8 cellular contexts compared by ENCODE assay signal in genomic region chr1:244451951-244452795, GRCh38. TPM values are rescaled to one million over a fixed set of nuclear protein-coding genes. Genes with fewer than 3 reads are reported as not detected.
DNase-seq lines count a peak whose midpoint lies in the region; ATAC-seq and TF ChIP-seq lines count a peak whose summit lies in the region.

No MANE protein-coding gene starts in this region.

- TF ChIP-seq CTCF in C4-2B (conservative IDR thresholded peaks at IDR 0.05) (peak; percentile 85), coronary artery (IDR thresholded peaks at IDR 0.05) (no peak)

- peak overlapping the region; percentile 97 for H3K27ac ChIP-seq in C4-2B
- H3K27ac ChIP-seq in coronary artery = peak overlapping the region; percentile 93 to 95

- ATAC-seq in GM19372 (IDR thresholded peaks at IDR 0.05; ENCODE audit: low read depth, unreplicated experiment) = peak; percentile 88
- peak; percentile 95 for ATAC-seq in HG03521 (IDR thresholded peaks at IDR 0.05; ENCODE audit: unreplicated experiment)

- H3K4me3 Mint-ChIP-seq in activated CD4-positive, alpha-beta T cell treated with anti-CD3 and anti-CD28 coated beads, Interleukin-2, amount 10 ng/mL, durations not matched to agents 7 days and 5 days = peak overlapping the region; percentile 97

- peak overlapping the region; percentile 95 for H3K4me3 ChIP-seq in coronary artery

- DNase-seq in NCI-H526 treated with DMSO at 0.1 percent for 48 hours (lab: John Stamatoyannopoulos, UW) (peak; percentile 94), coronary artery (ENCODE audit: low spot score) (peak; percentile 100), left kidney (ENCODE audit: low read depth, low spot score) (peak; percentile 100)
- peak; percentile 99 for DNase-seq in activated CD4-positive, alpha-beta T cell treated with anti-CD3 and anti-CD28 coated beads, Interleukin-2, amount 10 ng/mL, durations not matched to agents 7 days and 5 days
- DNase-seq in stimulated activated CD4-positive, alpha-beta T cell treated with anti-CD3 and anti-CD28 coated beads, Interleukin-1b, Interleukin-23, amount 100 ng/mL, for 48 hours = peak; percentile 99

- CTCF ChIA-PET in activated CD4-positive, alpha-beta T cell treated with anti-CD3 and anti-CD28 coated beads, Interleukin-2, amount 10 ng/mL, durations not matched to agents 7 days and 5 days (lab: Charles Lee) = no interaction called here

- H3K27me3 Mint-ChIP-seq in activated CD4-positive, alpha-beta T cell treated with anti-CD3 and anti-CD28 coated beads, Interleukin-2, amount 10 ng/mL, durations not matched to agents 7 days and 5 days = no peaks in the 10 kb centered on the region

- peak overlapping the region; percentile 99 for H3K27ac Mint-ChIP-seq in activated CD4-positive, alpha-beta T cell treated with anti-CD3 and anti-CD28 coated beads, Interleukin-2, amount 10 ng/mL, durations not matched to agents 7 days and 5 days

- peaks cover 42% of the 10 kb centered on the region for H3K4me1 Mint-ChIP-seq in activated CD4-positive, alpha-beta T cell treated with anti-CD3 and anti-CD28 coated beads, Interleukin-2, amount 10 ng/mL, durations not matched to agents 7 days and 5 days

- peaks cover 6% of the 10 kb centered on the region for H3K9me3 Mint-ChIP-seq in activated CD4-positive, alpha-beta T cell treated with anti-CD3 and anti-CD28 coated beads, Interleukin-2, amount 10 ng/mL, durations not matched to agents 7 days and 5 days

- POLR2A ChIA-PET in activated CD4-positive, alpha-beta T cell treated with anti-CD3 and anti-CD28 coated beads, Interleukin-2, amount 10 ng/mL, durations not matched to agents 7 days and 5 days (lab: Charles Lee) = no interaction called here

- peaks cover 33% of the 10 kb centered on the region for H3K36me3 Mint-ChIP-seq in activated CD4-positive, alpha-beta T cell treated with anti-CD3 and anti-CD28 coated beads, Interleukin-2, amount 10 ng/mL, durations not matched to agents 7 days and 5 days (ENCODE audit: low read depth)

RNA-seq across cellular contexts. Expression of gene ADSS2, which starts 0.5 kb away (rescaled TPM):
- total RNA-seq in activated CD4-positive, alpha-beta T cell treated with anti-CD3 and anti-CD28 coated beads, Interleukin-2, amount 10 ng/mL, durations not matched to agents 7 days and 5 days = 10 to 100 TPM; 51.7 to 54.0 TPM

RNA-seq across cellular contexts. Expression of gene CATSPERE, which starts 8.9 kb away (rescaled TPM):
- under 1 TPM; 0.58 to 0.69 TPM for total RNA-seq in activated CD4-positive, alpha-beta T cell treated with anti-CD3 and anti-CD28 coated beads, Interleukin-2, amount 10 ng/mL, durations not matched to agents 7 days and 5 days

Comparison
In these comparisons a context has a peak if more than half of its experiments do, and no peak if none do; other contexts are left out.
1. Peak in every context shown above with its lines: DNase-seq, ATAC-seq, H3K4me3 ChIP-seq and H3K27ac ChIP-seq.